In genomic region chr11:86931965-86932332, GRCh38 we compare ENCODE assay signal across 1 cellular context.
TF ChIP-seq lines count a peak whose summit lies in the region.

No MANE protein-coding gene starts in this region.

TF ChIP-seq in K562, 482 proteins besides CTCF, POLR2A, EP300 and RAD21 (continued from another document and continues in another):
- TF ChIP-seq HDAC6 (IDR thresholded peaks at IDR 0.05; ENCODE audit: low read depth, low read length) (no peak), ZNF77 (CRISPR knock-in tag; IDR thresholded peaks at IDR 0.05) (no peak), ZNF830 (CRISPR knock-in tag; IDR thresholded peaks at IDR 0.05) (no peak), CBX1 (IDR thresholded peaks at IDR 0.05; ENCODE audit: low read depth) (no peak), ZNF280A (IDR thresholded peaks at IDR 0.05; ENCODE audit: low read depth, partially characterized antibody) (no peak), CHD2 (IDR thresholded peaks at IDR 0.05; ENCODE audit: low read depth, low read length) (no peak), ZNF764 (CRISPR knock-in tag; IDR thresholded peaks at IDR 0.05; ENCODE audit: low read depth) (no peak), GATAD2B (IDR thresholded peaks at IDR 0.05; ENCODE audit: borderline replicate concordance) (no peak), ZNF316 (IDR thresholded peaks at IDR 0.05) (no peak), CBX5 (IDR thresholded peaks at IDR 0.05; ENCODE audit: borderline replicate concordance, low read depth) (no peak), SMAD3 (CRISPR knock-in tag; conservative IDR thresholded peaks at IDR 0.05) (no peak), CCAR2 (IDR thresholded peaks at IDR 0.05; ENCODE audit: low read depth, low read length) (no peak), LCOR (CRISPR knock-in tag; IDR thresholded peaks at IDR 0.05) (peak; percentile 90; the same call in 1 of the 2 replicates), CBX2 (IDR thresholded peaks at IDR 0.05; ENCODE audit: insufficient read depth, low read length, poor library complexity, severe bottlenecking) (no peak), MIER1 (IDR thresholded peaks at IDR 0.05; ENCODE audit: low read depth) (no peak), ARID1B (IDR thresholded peaks at IDR 0.05) (no peak), NR2C2 (CRISPR knock-in tag; IDR thresholded peaks at IDR 0.05) (no peak), NR2C2 (tag; IDR thresholded peaks at IDR 0.05) (peak; percentile 69; the same call in 1 of the 2 replicates), ZKSCAN3 (CRISPR knock-in tag; IDR thresholded peaks at IDR 0.05) (no peak), SMARCA5 (IDR thresholded peaks at IDR 0.05) (no peak), ETV1 (tag; conservative IDR thresholded peaks at IDR 0.05; ENCODE audit: low read depth) (peak; percentile 68), POU5F1 (IDR thresholded peaks at IDR 0.05; ENCODE audit: borderline replicate concordance, low read depth, low read length, partially characterized antibody) (no peak), MGA (IDR thresholded peaks at IDR 0.05) (no peak; the same call in 1 of the 2 replicates), PURB (CRISPR knock-in tag; IDR thresholded peaks at IDR 0.05; ENCODE audit: low read depth) (no peak), TAF1 (IDR thresholded peaks at IDR 0.05; ENCODE audit: control insufficient read depth, extremely low read depth, insufficient read depth, low read length, severe bottlenecking) (no peak), NEUROD1 (IDR thresholded peaks at IDR 0.05; ENCODE audit: borderline replicate concordance, low read depth, low read length, partially characterized antibody) (no peak), E2F5 (CRISPR knock-in tag; IDR thresholded peaks at IDR 0.05) (no peak), HDAC3 (IDR thresholded peaks at IDR 0.05; ENCODE audit: borderline replicate concordance, partially characterized antibody) (no peak), CGGBP1 (CRISPR knock-in tag; IDR thresholded peaks at IDR 0.05) (no peak), GATA2 (CRISPR knock-in tag; IDR thresholded peaks at IDR 0.05) (no peak), NFYB (IDR thresholded peaks at IDR 0.05; ENCODE audit: extremely low read depth, insufficient read length) (peak; percentile 31), RBFOX2 (IDR thresholded peaks at IDR 0.05; ENCODE audit: low read depth, low read length) (no peak), CHD7 (IDR thresholded peaks at IDR 0.05; ENCODE audit: low read depth, low read length) (no peak), GTF2E2 (tag; IDR thresholded peaks at IDR 0.05) (peak; percentile 47; the same call in 1 of the 2 replicates), POLR2AphosphoS5 (IDR thresholded peaks at IDR 0.05; ENCODE audit: control insufficient read depth, insufficient read depth, low read depth, low read length) (no peak), ZNF668 (CRISPR knock-in tag; IDR thresholded peaks at IDR 0.05) (no peak), PCBP2 (IDR thresholded peaks at IDR 0.05; ENCODE audit: low read depth, low read length, poor library complexity, severe bottlenecking) (no peak)
